In genomic region chr1:56578963-56579875, GRCh38 we compare ENCODE assay signal across 8 cellular contexts. TPM values are rescaled to one million over a fixed set of nuclear protein-coding genes. Genes with fewer than 3 reads are reported as not detected.
DNase-seq lines count a peak whose midpoint lies in the region; ATAC-seq, FAIRE-seq and TF ChIP-seq lines count a peak whose summit lies in the region.

PLPP3 (minus strand) TSS chr1:56579563; CDS start chr1:56579016, 547 bp downstream.

- H3K27me3 ChIP-seq in PC-9 (ENCODE audit: insufficient read depth, low read depth), result no peaks in the 10 kb centered on the region
- H3K27me3 ChIP-seq in bronchial epithelial cell (ENCODE audit: control insufficient read depth, insufficient read depth, low read length), result no peaks in the 10 kb centered on the region
- H3K27me3 ChIP-seq in iPS-18a (ENCODE audit: control insufficient read depth, insufficient read depth, low read length), result no peaks in the 10 kb centered on the region

- H3K79me2 ChIP-seq in PC-9 (ENCODE audit: low read depth), result peaks cover 50% of the 10 kb centered on the region

- peaks cover 4% of the 10 kb centered on the region; the same call in 1 of the 2 replicates for H3F3A ChIP-seq in PC-9 (ENCODE audit: insufficient read depth, low read depth)

- ATAC-seq in GM19324 (IDR thresholded peaks at IDR 0.05; ENCODE audit: low FRiP score, unreplicated experiment) (no peak), HG03520 (IDR thresholded peaks at IDR 0.05; ENCODE audit: unreplicated experiment) (no peak)

- H3K36me3 ChIP-seq in PC-9 (ENCODE audit: low read depth), result no peaks in the 10 kb centered on the region
- no peaks in the 10 kb centered on the region for H3K36me3 ChIP-seq in bronchial epithelial cell (ENCODE audit: control insufficient read depth, insufficient read depth, low read length)
- H3K36me3 ChIP-seq in iPS-18a (ENCODE audit: control insufficient read depth, low read depth, low read length), result no peaks in the 10 kb centered on the region

- peak within 1 kb of the TSS; percentile 96 for H2AFZ ChIP-seq in PC-9

- DNase-seq in GM04503 (ENCODE audit: low read depth) (peak; percentile 93), HS-5 (ENCODE audit: low read depth) (peak; percentile 79), PC-9 (peak; percentile 81 to 86), bronchial epithelial cell (ENCODE audit: low read depth) (peak; percentile 74), retina (peak; percentile 94)

- TF ChIP-seq CTCF in PC-9 (conservative IDR thresholded peaks at IDR 0.05) (peak; percentile 65), bronchial epithelial cell (IDR thresholded peaks at IDR 0.05; ENCODE audit: insufficient read depth, low read length, severe bottlenecking) (peak; percentile 50)

- peaks cover 40% of the 10 kb centered on the region for H3K4me1 ChIP-seq in PC-9 (replicated peaks; ENCODE audit: insufficient read depth)
- H3K4me1 ChIP-seq in iPS-18a (ENCODE audit: control insufficient read depth, low read depth, low read length), result peaks cover 36% of the 10 kb centered on the region

- no peaks in the 10 kb centered on the region for H3K9me2 ChIP-seq in PC-9 (ENCODE audit: insufficient read depth)

- peak within 1 kb of the TSS; percentile 57 for H3K27ac ChIP-seq in PC-9
- H3K27ac ChIP-seq in iPS-18a (ENCODE audit: low read length), result no peak within 1 kb of the TSS

- H3K4me2 ChIP-seq in PC-9, result peak within 1 kb of the TSS; percentile 80

- CTCF ChIA-PET in PC-9 (lab: Charles Lee), result no interaction called here

- intact Hi-C loops in PC-9 (cut with micrococcal nuclease; ENCODE audit: unreplicated experiment), result loop anchor here (1.0 to 10.0 kb wide), 12 partner anchors 62 to 1150 kb away; no protein-coding TSS in a partner anchor

- H4K20me1 ChIP-seq in PC-9 (ENCODE audit: insufficient read depth), result no peaks in the 10 kb centered on the region; the same call in 1 of the 2 replicates

- POLR2A ChIA-PET in PC-9 (lab: Charles Lee; ENCODE audit: unreplicated experiment), result interaction anchor here (0.6 to 0.8 kb wide), 5 partner anchors 123 to 765 kb away, joined by 3 to 10 read pairs (median 6); no protein-coding TSS in a partner anchor

- TSS peak; percentile 41 for BruUV-seq in PC-9 (replicated peaks; lab: Mats Ljungman, UMichigan)

- no peaks in the 10 kb centered on the region for H3K9me3 ChIP-seq in PC-9 (ENCODE audit: insufficient read depth, low read depth)
- no peaks in the 10 kb centered on the region for H3K9me3 ChIP-seq in iPS-18a (ENCODE audit: control insufficient read depth, low read depth, low read length)

- H3K4me3 ChIP-seq in PC-9 (peak within 1 kb of the TSS; percentile 87), bronchial epithelial cell (ENCODE audit: low read depth, low read length) (peak within 1 kb of the TSS; percentile 64), iPS-18a (ENCODE audit: low read length) (peak within 1 kb of the TSS; percentile 90)

- FAIRE-seq in bronchial epithelial cell (lab: Jason Lieb, UNC), result no peak

- H3K9ac ChIP-seq in iPS-18a (ENCODE audit: low read length), result peak within 1 kb of the TSS; percentile 83

RNA-seq across cellular contexts. Expression of gene PLPP3, which starts in this region (rescaled TPM):
- total RNA-seq in PC-9 (2021) (16.5 and 22.4 TPM in 2 replicates), bronchial epithelial cell (2.2 and 3.4 TPM in 2 replicates)
